Comparison of ENCODE assay signal across 1 cellular context in the genomic region with DNA sequence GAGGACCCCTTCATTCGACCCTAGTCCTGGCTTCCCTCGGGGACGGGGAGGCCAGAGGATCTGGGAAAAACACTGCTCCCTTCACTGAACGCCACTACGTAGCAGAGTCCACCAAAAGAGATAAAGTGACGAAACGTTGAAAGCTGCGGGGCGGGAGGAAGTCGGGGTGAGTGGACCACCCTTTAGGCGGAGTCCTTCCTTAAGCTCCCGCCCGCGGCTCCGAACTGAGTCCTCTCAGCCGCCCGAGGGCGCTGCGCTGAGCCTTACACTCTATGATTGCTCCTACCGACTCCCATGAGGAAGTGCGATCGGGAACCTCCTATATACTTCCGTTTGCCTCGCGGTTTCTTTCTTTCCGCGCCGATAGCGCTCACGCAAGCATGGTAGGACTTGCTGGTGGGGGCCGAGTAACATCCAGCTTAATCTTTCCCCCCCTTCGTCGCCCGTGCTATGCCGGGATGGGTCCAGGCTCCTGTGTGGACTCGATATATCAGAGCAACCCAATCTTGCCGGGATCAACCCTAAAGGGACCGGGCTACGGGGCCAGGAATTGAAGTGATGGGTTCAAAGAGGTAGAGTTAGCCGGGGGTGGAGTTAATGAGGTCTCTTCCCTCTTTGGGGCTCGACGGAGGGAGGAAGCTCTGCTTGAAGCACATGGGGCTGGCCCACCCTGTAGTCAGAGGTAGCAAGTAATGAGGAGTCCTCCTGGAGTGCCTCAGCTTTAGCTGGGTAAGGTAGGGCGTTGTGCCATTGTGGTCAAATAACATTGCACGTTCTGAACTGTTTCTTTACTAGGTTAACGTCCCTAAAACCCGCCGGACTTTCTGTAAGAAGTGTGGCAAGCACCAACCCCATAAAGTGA.
TF ChIP-seq lines count a peak whose summit lies in the region.

A gene (plus strand): TSS at position 348 of the 862 bp plus-strand sequence. CDS start 33 bp downstream, at position 381.

TF ChIP-seq in GM12878, 131 proteins besides CTCF, POLR2A, EP300 and RAD21 (continued from another document and continues in another):
- TF ChIP-seq, protein P1, sequence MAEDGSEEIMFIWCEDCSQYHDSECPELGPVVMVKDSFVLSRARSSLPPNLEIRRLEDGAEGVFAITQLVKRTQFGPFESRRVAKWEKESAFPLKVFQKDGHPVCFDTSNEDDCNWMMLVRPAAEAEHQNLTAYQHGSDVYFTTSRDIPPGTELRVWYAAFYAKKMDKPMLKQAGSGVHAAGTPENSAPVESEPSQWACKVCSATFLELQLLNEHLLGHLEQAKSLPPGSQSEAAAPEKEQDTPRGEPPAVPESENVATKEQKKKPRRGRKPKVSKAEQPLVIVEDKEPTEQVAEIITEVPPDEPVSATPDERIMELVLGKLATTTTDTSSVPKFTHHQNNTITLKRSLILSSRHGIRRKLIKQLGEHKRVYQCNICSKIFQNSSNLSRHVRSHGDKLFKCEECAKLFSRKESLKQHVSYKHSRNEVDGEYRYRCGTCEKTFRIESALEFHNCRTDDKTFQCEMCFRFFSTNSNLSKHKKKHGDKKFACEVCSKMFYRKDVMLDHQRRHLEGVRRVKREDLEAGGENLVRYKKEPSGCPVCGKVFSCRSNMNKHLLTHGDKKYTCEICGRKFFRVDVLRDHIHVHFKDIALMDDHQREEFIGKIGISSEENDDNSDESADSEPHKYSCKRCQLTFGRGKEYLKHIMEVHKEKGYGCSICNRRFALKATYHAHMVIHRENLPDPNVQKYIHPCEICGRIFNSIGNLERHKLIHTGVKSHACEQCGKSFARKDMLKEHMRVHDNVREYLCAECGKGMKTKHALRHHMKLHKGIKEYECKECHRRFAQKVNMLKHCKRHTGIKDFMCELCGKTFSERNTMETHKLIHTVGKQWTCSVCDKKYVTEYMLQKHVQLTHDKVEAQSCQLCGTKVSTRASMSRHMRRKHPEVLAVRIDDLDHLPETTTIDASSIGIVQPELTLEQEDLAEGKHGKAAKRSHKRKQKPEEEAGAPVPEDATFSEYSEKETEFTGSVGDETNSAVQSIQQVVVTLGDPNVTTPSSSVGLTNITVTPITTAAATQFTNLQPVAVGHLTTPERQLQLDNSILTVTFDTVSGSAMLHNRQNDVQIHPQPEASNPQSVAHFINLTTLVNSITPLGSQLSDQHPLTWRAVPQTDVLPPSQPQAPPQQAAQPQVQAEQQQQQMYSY (CRISPR knock-in tag; IDR thresholded peaks at IDR 0.05) = no peak
- no peak for TF ChIP-seq SP1 (IDR thresholded peaks at IDR 0.05; ENCODE audit: low read depth, low read length)
- TF ChIP-seq, protein P2, sequence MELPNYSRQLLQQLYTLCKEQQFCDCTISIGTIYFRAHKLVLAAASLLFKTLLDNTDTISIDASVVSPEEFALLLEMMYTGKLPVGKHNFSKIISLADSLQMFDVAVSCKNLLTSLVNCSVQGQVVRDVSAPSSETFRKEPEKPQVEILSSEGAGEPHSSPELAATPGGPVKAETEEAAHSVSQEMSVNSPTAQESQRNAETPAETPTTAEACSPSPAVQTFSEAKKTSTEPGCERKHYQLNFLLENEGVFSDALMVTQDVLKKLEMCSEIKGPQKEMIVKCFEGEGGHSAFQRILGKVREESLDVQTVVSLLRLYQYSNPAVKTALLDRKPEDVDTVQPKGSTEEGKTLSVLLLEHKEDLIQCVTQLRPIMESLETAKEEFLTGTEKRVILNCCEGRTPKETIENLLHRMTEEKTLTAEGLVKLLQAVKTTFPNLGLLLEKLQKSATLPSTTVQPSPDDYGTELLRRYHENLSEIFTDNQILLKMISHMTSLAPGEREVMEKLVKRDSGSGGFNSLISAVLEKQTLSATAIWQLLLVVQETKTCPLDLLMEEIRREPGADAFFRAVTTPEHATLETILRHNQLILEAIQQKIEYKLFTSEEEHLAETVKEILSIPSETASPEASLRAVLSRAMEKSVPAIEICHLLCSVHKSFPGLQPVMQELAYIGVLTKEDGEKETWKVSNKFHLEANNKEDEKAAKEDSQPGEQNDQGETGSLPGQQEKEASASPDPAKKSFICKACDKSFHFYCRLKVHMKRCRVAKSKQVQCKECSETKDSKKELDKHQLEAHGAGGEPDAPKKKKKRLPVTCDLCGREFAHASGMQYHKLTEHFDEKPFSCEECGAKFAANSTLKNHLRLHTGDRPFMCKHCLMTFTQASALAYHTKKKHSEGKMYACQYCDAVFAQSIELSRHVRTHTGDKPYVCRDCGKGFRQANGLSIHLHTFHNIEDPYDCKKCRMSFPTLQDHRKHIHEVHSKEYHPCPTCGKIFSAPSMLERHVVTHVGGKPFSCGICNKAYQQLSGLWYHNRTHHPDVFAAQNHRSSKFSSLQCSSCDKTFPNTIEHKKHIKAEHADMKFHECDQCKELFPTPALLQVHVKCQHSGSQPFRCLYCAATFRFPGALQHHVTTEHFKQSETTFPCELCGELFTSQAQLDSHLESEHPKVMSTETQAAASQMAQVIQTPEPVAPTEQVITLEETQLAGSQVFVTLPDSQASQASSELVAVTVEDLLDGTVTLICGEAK (IDR thresholded peaks at IDR 0.05; ENCODE audit: borderline replicate concordance) = peak; percentile 76; the same call in 1 of the 2 replicates
- TF ChIP-seq ESRRA (IDR thresholded peaks at IDR 0.05; ENCODE audit: low read length) = 0 out of 2 replicates have a peak, but pooled peaks have one; percentile 38
- TF ChIP-seq ZNF622 (IDR thresholded peaks at IDR 0.05) = no peak
- peak; percentile 88 for TF ChIP-seq SPI1 (IDR thresholded peaks at IDR 0.05; ENCODE audit: borderline replicate concordance, insufficient read depth, low read depth, low read length)
- TF ChIP-seq SMAD1 (IDR thresholded peaks at IDR 0.05; ENCODE audit: low read depth, partially characterized antibody) = peak; percentile 65
- TF ChIP-seq RAD51 (IDR thresholded peaks at IDR 0.05) = no peak
- peak; percentile 93; the same call in 2 of the 3 replicates for TF ChIP-seq POU2F2 (IDR thresholded peaks at IDR 0.05; ENCODE audit: borderline replicate concordance, low read depth, low read length)
- TF ChIP-seq RUNX3 (IDR thresholded peaks at IDR 0.05; ENCODE audit: low read length) = peak; percentile 88
- 0 out of 2 replicates have a peak, but pooled peaks have one; percentile 38 for TF ChIP-seq ZNF207 (IDR thresholded peaks at IDR 0.05; ENCODE audit: borderline replicate concordance)
- TF ChIP-seq SMARCA5 (IDR thresholded peaks at IDR 0.05) = 0 out of 2 replicates have a peak, but pooled peaks have one; percentile 68
- peak in 1 of 2 experiments; percentile 84; a peak in 2 of 4 replicates for TF ChIP-seq ETV6 (conservative IDR thresholded peaks at IDR 0.05 in 1 of 2, IDR thresholded peaks at IDR 0.05 in 1 of 2; ENCODE audit: borderline replicate concordance in 1 of 2, low read depth in 1 of 2)
- peak; percentile 52 for TF ChIP-seq HDAC6 (IDR thresholded peaks at IDR 0.05; ENCODE audit: unreplicated experiment)
- TF ChIP-seq ZNF24 (IDR thresholded peaks at IDR 0.05) = no peak
- no peak for TF ChIP-seq BCL11A (IDR thresholded peaks at IDR 0.05; ENCODE audit: low read depth, low read length)
- TF ChIP-seq BACH1 (IDR thresholded peaks at IDR 0.05; ENCODE audit: borderline replicate concordance) = peak; percentile 54; the same call in 1 of the 2 replicates
- 0 out of 2 replicates have a peak, but pooled peaks have one; percentile 43 for TF ChIP-seq IRF4 (IDR thresholded peaks at IDR 0.05; ENCODE audit: low read depth, low read length)
- TF ChIP-seq, protein P3, sequence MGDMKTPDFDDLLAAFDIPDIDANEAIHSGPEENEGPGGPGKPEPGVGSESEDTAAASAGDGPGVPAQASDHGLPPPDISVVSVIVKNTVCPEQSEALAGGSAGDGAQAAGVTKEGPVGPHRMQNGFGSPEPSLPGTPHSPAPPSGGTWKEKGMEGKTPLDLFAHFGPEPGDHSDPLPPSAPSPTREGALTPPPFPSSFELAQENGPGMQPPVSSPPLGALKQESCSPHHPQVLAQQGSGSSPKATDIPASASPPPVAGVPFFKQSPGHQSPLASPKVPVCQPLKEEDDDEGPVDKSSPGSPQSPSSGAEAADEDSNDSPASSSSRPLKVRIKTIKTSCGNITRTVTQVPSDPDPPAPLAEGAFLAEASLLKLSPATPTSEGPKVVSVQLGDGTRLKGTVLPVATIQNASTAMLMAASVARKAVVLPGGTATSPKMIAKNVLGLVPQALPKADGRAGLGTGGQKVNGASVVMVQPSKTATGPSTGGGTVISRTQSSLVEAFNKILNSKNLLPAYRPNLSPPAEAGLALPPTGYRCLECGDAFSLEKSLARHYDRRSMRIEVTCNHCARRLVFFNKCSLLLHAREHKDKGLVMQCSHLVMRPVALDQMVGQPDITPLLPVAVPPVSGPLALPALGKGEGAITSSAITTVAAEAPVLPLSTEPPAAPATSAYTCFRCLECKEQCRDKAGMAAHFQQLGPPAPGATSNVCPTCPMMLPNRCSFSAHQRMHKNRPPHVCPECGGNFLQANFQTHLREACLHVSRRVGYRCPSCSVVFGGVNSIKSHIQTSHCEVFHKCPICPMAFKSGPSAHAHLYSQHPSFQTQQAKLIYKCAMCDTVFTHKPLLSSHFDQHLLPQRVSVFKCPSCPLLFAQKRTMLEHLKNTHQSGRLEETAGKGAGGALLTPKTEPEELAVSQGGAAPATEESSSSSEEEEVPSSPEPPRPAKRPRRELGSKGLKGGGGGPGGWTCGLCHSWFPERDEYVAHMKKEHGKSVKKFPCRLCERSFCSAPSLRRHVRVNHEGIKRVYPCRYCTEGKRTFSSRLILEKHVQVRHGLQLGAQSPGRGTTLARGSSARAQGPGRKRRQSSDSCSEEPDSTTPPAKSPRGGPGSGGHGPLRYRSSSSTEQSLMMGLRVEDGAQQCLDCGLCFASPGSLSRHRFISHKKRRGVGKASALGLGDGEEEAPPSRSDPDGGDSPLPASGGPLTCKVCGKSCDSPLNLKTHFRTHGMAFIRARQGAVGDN (IDR thresholded peaks at IDR 0.05) = peak; percentile 49; the same call in 1 of the 2 replicates
- peak; percentile 95 for TF ChIP-seq SMAD5 (IDR thresholded peaks at IDR 0.05; ENCODE audit: low read depth)
- TF ChIP-seq, protein P4, sequence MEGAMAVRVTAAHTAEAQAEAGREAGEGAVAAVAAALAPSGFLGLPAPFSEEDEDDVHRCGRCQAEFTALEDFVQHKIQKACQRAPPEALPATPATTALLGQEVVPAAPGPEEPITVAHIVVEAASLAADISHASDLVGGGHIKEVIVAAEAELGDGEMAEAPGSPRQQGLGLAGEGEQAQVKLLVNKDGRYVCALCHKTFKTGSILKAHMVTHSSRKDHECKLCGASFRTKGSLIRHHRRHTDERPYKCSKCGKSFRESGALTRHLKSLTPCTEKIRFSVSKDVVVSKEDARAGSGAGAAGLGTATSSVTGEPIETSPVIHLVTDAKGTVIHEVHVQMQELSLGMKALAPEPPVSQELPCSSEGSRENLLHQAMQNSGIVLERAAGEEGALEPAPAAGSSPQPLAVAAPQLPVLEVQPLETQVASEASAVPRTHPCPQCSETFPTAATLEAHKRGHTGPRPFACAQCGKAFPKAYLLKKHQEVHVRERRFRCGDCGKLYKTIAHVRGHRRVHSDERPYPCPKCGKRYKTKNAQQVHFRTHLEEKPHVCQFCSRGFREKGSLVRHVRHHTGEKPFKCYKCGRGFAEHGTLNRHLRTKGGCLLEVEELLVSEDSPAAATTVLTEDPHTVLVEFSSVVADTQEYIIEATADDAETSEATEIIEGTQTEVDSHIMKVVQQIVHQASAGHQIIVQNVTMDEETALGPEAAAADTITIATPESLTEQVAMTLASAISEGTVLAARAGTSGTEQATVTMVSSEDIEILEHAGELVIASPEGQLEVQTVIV (IDR thresholded peaks at IDR 0.05; ENCODE audit: borderline replicate concordance, partially characterized antibody) = no peak
- peak; percentile 97 for TF ChIP-seq PML (IDR thresholded peaks at IDR 0.05; ENCODE audit: low read length)
- peak; percentile 80; the same call in 1 of the 2 replicates for TF ChIP-seq RB1 (IDR thresholded peaks at IDR 0.05; ENCODE audit: borderline replicate concordance)
- no peak for TF ChIP-seq MYB (IDR thresholded peaks at IDR 0.05; ENCODE audit: borderline replicate concordance, low read depth, low read length)
- TF ChIP-seq, protein P5, sequence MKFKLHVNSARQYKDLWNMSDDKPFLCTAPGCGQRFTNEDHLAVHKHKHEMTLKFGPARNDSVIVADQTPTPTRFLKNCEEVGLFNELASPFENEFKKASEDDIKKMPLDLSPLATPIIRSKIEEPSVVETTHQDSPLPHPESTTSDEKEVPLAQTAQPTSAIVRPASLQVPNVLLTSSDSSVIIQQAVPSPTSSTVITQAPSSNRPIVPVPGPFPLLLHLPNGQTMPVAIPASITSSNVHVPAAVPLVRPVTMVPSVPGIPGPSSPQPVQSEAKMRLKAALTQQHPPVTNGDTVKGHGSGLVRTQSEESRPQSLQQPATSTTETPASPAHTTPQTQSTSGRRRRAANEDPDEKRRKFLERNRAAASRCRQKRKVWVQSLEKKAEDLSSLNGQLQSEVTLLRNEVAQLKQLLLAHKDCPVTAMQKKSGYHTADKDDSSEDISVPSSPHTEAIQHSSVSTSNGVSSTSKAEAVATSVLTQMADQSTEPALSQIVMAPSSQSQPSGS (IDR thresholded peaks at IDR 0.05; ENCODE audit: low read length) = peak; percentile 41; the same call in 1 of the 2 replicates
- TF ChIP-seq, protein P6, sequence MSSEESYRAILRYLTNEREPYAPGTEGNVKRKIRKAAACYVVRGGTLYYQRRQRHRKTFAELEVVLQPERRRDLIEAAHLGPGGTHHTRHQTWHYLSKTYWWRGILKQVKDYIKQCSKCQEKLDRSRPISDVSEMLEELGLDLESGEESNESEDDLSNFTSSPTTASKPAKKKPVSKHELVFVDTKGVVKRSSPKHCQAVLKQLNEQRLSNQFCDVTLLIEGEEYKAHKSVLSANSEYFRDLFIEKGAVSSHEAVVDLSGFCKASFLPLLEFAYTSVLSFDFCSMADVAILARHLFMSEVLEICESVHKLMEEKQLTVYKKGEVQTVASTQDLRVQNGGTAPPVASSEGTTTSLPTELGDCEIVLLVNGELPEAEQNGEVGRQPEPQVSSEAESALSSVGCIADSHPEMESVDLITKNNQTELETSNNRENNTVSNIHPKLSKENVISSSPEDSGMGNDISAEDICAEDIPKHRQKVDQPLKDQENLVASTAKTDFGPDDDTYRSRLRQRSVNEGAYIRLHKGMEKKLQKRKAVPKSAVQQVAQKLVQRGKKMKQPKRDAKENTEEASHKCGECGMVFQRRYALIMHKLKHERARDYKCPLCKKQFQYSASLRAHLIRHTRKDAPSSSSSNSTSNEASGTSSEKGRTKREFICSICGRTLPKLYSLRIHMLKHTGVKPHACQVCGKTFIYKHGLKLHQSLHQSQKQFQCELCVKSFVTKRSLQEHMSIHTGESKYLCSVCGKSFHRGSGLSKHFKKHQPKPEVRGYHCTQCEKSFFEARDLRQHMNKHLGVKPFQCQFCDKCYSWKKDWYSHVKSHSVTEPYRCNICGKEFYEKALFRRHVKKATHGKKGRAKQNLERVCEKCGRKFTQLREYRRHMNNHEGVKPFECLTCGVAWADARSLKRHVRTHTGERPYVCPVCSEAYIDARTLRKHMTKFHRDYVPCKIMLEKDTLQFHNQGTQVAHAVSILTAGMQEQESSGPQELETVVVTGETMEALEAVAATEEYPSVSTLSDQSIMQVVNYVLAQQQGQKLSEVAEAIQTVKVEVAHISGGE (CRISPR knock-in tag; IDR thresholded peaks at IDR 0.05) = no peak
- peak; percentile 84; the same call in 1 of the 2 replicates for TF ChIP-seq NBN (IDR thresholded peaks at IDR 0.05)
- TF ChIP-seq, protein P7, sequence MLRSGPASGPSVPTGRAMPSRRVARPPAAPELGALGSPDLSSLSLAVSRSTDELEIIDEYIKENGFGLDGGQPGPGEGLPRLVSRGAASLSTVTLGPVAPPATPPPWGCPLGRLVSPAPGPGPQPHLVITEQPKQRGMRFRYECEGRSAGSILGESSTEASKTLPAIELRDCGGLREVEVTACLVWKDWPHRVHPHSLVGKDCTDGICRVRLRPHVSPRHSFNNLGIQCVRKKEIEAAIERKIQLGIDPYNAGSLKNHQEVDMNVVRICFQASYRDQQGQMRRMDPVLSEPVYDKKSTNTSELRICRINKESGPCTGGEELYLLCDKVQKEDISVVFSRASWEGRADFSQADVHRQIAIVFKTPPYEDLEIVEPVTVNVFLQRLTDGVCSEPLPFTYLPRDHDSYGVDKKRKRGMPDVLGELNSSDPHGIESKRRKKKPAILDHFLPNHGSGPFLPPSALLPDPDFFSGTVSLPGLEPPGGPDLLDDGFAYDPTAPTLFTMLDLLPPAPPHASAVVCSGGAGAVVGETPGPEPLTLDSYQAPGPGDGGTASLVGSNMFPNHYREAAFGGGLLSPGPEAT (IDR thresholded peaks at IDR 0.05; ENCODE audit: low read depth) = peak; percentile 61
